In the genomic region with DNA sequence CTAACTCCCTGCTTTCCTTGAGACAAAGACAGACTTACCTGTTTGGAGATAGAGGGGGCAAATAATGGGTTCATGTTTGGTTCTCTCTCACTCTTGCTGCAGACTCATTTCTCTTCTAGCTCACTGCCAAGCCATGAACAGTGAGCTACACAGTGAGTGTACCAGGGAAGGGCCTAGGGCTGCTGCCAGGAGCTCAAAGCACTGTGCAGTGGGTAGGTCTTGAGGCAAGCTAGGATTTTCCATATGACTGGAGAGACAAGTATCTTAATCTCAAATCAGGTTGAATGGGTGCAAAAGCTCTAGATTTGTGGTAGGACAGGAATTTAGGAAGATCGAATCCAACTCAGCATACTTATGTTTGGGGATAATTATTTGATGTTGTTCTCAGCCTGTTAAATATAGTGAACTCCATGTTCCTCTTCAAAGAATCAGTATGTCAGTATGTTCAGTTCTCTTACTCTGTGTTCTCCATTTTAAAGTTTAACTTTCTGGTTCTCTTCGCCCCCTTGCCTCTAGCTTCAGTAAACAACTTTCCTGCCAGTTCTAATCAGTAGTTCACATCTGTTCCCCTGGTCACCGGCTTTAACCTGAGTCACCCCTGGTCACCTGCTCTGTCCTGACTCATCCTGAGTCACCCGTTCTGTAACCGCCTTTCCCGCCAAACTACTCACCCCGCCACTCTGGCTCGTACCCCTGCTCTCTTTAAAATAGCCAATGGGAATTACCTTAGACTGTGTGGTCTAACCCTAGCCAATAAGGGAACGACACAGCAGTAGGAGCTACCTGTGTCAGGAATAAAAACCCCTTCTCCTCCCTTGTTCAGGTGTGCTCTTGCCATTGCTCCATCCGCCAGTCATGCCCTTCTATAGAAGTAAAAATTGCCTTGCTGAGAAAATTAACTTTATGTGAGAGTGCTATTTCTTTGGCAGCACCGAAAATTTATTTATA, we compare ENCODE assay signal across 2 cellular contexts.
TF ChIP-seq lines count a peak whose summit lies in the region.

No MANE protein-coding gene starts in this region.

TF ChIP-seq in K562, 482 proteins besides CTCF, POLR2A, EP300 and RAD21 (continued from another document and continues in another):
- TF ChIP-seq JUN (IDR thresholded peaks at IDR 0.05; ENCODE audit: borderline replicate concordance, low read depth, low read length) (peak; percentile 98), JUN (CRISPR knock-in tag; IDR thresholded peaks at IDR 0.05; ENCODE audit: borderline replicate concordance) (no peak), ELF2 (CRISPR knock-in tag; IDR thresholded peaks at IDR 0.05) (no peak), TFAP4 (CRISPR knock-in tag; IDR thresholded peaks at IDR 0.05; ENCODE audit: borderline replicate concordance) (peak; percentile 69), MEF2D (tag; conservative IDR thresholded peaks at IDR 0.05; ENCODE audit: low read depth) (peak; percentile 43; the same call in 1 of the 2 replicates), ZKSCAN8 (CRISPR knock-in tag; IDR thresholded peaks at IDR 0.05) (peak; percentile 52), ZNF717 (CRISPR knock-in tag; IDR thresholded peaks at IDR 0.05) (no peak), MAFF (IDR thresholded peaks at IDR 0.05; ENCODE audit: low read length) (peak; percentile 71), C11orf30 (IDR thresholded peaks at IDR 0.05; ENCODE audit: low read depth) (peak; percentile 90), HDAC8 (tag; IDR thresholded peaks at IDR 0.05) (0 out of 2 replicates have a peak, but pooled peaks have one; percentile 82), ZKSCAN1 (IDR thresholded peaks at IDR 0.05; ENCODE audit: low read depth, low read length) (no peak), PTBP1 (IDR thresholded peaks at IDR 0.05; ENCODE audit: low read depth, low read length) (no peak), KAT2B (IDR thresholded peaks at IDR 0.05; ENCODE audit: low read depth, low read length) (no peak), NCOA4 (IDR thresholded peaks at IDR 0.05; ENCODE audit: partially characterized antibody) (no peak), NFE2 (IDR thresholded peaks at IDR 0.05; ENCODE audit: low read depth) (peak; percentile 86), FOXJ2 (tag; IDR thresholded peaks at IDR 0.05) (0 out of 2 replicates have a peak, but pooled peaks have one; percentile 46), U2AF2 (optimal IDR thresholded peaks at IDR 0.05; ENCODE audit: low read depth, low read length) (no peak), ZNF165 (CRISPR knock-in tag; IDR thresholded peaks at IDR 0.05; ENCODE audit: borderline replicate concordance) (no peak), DPF2 (IDR thresholded peaks at IDR 0.05) (peak; percentile 84), ZNF696 (CRISPR knock-in tag; conservative IDR thresholded peaks at IDR 0.05) (no peak)
- TF ChIP-seq, protein P1, sequence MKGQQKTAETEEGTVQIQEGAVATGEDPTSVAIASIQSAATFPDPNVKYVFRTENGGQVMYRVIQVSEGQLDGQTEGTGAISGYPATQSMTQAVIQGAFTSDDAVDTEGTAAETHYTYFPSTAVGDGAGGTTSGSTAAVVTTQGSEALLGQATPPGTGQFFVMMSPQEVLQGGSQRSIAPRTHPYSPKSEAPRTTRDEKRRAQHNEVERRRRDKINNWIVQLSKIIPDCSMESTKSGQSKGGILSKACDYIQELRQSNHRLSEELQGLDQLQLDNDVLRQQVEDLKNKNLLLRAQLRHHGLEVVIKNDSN (CRISPR knock-in tag; IDR thresholded peaks at IDR 0.05): peak; percentile 54
- TF ChIP-seq, protein P2, sequence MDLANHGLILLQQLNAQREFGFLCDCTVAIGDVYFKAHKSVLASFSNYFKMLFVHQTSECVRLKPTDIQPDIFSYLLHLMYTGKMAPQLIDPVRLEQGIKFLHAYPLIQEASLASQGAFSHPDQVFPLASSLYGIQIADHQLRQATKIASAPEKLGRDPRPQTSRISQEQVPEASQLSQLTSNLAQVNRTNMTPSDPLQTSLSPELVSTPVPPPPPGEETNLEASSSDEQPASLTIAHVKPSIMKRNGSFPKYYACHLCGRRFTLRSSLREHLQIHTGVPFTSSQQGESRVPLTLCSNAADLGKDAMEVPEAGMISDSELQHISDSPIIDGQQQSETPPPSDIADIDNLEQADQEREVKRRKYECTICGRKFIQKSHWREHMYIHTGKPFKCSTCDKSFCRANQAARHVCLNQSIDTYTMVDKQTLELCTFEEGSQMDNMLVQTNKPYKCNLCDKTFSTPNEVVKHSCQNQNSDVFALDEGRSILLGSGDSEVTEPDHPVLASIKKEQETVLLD (IDR thresholded peaks at IDR 0.05): no peak
- TF ChIP-seq, protein P3, sequence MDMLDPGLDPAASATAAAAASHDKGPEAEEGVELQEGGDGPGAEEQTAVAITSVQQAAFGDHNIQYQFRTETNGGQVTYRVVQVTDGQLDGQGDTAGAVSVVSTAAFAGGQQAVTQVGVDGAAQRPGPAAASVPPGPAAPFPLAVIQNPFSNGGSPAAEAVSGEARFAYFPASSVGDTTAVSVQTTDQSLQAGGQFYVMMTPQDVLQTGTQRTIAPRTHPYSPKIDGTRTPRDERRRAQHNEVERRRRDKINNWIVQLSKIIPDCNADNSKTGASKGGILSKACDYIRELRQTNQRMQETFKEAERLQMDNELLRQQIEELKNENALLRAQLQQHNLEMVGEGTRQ (CRISPR knock-in tag; IDR thresholded peaks at IDR 0.05): peak; percentile 45; the same call in 1 of the 2 replicates
- TF ChIP-seq, protein P4, sequence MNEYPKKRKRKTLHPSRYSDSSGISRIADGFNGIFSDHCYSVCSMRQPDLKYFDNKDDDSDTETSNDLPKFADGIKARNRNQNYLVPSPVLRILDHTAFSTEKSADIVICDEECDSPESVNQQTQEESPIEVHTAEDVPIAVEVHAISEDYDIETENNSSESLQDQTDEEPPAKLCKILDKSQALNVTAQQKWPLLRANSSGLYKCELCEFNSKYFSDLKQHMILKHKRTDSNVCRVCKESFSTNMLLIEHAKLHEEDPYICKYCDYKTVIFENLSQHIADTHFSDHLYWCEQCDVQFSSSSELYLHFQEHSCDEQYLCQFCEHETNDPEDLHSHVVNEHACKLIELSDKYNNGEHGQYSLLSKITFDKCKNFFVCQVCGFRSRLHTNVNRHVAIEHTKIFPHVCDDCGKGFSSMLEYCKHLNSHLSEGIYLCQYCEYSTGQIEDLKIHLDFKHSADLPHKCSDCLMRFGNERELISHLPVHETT (CRISPR knock-in tag; conservative IDR thresholded peaks at IDR 0.05 in 1 of 2, IDR thresholded peaks at IDR 0.05 in 1 of 2): no peak; a peak in 1 of 4 replicates

TF ChIP-seq in HepG2, 621 proteins besides CTCF, POLR2A, EP300 and RAD21 (continued from another document and continues in another):
- TF ChIP-seq CEBPZ (IDR thresholded peaks at IDR 0.05; ENCODE audit: low read length) (no peak), ZNF124 (CRISPR knock-in tag; IDR thresholded peaks at IDR 0.05) (no peak), SIN3A (IDR thresholded peaks at IDR 0.05; ENCODE audit: borderline replicate concordance, low read depth, low read length) (no peak), ZNF383 (CRISPR knock-in tag; IDR thresholded peaks at IDR 0.05; ENCODE audit: borderline replicate concordance) (no peak), YY1 (IDR thresholded peaks at IDR 0.05; ENCODE audit: insufficient read depth, insufficient replicate concordance, low read depth, low read length) (no peak), SP140L (CRISPR knock-in tag; IDR thresholded peaks at IDR 0.05; ENCODE audit: borderline replicate concordance) (no peak), SRSF9 (IDR thresholded peaks at IDR 0.05; ENCODE audit: borderline replicate concordance, insufficient read depth, low read depth, low read length, poor library complexity, severe bottlenecking) (no peak), KLF13 (CRISPR knock-in tag; IDR thresholded peaks at IDR 0.05) (no peak), CBX1 (IDR thresholded peaks at IDR 0.05; ENCODE audit: low read depth) (no peak), ATF6 (CRISPR knock-in tag; conservative IDR thresholded peaks at IDR 0.05) (no peak), ZNF558 (CRISPR knock-in tag; IDR thresholded peaks at IDR 0.05; ENCODE audit: borderline replicate concordance) (no peak), GATAD1 (CRISPR knock-in tag; IDR thresholded peaks at IDR 0.05) (no peak), SALL2 (CRISPR knock-in tag; IDR thresholded peaks at IDR 0.05) (no peak), SMARCE1 (IDR thresholded peaks at IDR 0.05; ENCODE audit: borderline replicate concordance) (no peak), ZNF572 (CRISPR knock-in tag; IDR thresholded peaks at IDR 0.05) (no peak), SNRNP70 (IDR thresholded peaks at IDR 0.05; ENCODE audit: low read depth, low read length) (no peak), FOSL2 (CRISPR knock-in tag; IDR thresholded peaks at IDR 0.05) (peak; percentile 99), SMAD9 (CRISPR knock-in tag; IDR thresholded peaks at IDR 0.05) (no peak), JUN (CRISPR knock-in tag; IDR thresholded peaks at IDR 0.05) (peak; percentile 89), ZNF570 (CRISPR knock-in tag; IDR thresholded peaks at IDR 0.05; ENCODE audit: borderline replicate concordance) (no peak), NBN (conservative IDR thresholded peaks at IDR 0.05) (no peak), ZNF10 (CRISPR knock-in tag; IDR thresholded peaks at IDR 0.05; ENCODE audit: borderline replicate concordance, low read depth) (no peak), ZNF275 (CRISPR knock-in tag; IDR thresholded peaks at IDR 0.05; ENCODE audit: borderline replicate concordance) (no peak)
- TF ChIP-seq, protein P5, sequence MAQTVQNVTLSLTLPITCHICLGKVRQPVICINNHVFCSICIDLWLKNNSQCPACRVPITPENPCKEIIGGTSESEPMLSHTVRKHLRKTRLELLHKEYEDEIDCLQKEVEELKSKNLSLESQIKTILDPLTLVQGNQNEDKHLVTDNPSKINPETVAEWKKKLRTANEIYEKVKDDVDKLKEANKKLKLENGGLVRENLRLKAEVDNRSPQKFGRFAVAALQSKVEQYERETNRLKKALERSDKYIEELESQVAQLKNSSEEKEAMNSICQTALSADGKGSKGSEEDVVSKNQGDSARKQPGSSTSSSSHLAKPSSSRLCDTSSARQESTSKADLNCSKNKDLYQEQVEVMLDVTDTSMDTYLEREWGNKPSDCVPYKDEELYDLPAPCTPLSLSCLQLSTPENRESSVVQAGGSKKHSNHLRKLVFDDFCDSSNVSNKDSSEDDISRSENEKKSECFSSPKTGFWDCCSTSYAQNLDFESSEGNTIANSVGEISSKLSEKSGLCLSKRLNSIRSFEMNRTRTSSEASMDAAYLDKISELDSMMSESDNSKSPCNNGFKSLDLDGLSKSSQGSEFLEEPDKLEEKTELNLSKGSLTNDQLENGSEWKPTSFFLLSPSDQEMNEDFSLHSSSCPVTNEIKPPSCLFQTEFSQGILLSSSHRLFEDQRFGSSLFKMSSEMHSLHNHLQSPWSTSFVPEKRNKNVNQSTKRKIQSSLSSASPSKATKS (CRISPR knock-in tag; IDR thresholded peaks at IDR 0.05): no peak
